23 cellular contexts compared by ENCODE assay signal in genomic region chr21:35831791-35832190, GRCh38.
DNase-seq lines count a peak whose midpoint lies in the region; ATAC-seq and TF ChIP-seq lines count a peak whose summit lies in the region.
"Had no signal": no experiment of that assay in that cellular context is flagged by ENCODE, and none has a peak within 500 bp of the region (broad histone marks: within the 10 kb centered on the region; RNA-seq: fewer than 3 reads in every experiment).

No MANE protein-coding gene starts in this region.

- H3K9me3 ChIP-seq in HEK293 (ENCODE audit: control insufficient read depth, insufficient read depth, low read depth, low read length) (no peaks in the 10 kb centered on the region), aorta (ENCODE audit: control insufficient read depth, low read length) (peaks cover 2% of the 10 kb centered on the region)

- intact Hi-C loops in lower leg skin (cut with DNase I; ENCODE audit: low total_unique reads): no loop called here
- intact Hi-C loops in aorta (cut with DNase I): no loop called here

- no peak for ATAC-seq in aorta (ENCODE audit: low FRiP score)
- ATAC-seq: GM23338, K562, PC-3 had no signal

- no peak for TF ChIP-seq POLR2A in lower leg skin (IDR thresholded peaks at IDR 0.05)

- 81 to 93% methylated on average over 9 of the region's 9 CpGs for WGBS in lower leg skin, 2 donors
- WGBS in aorta, 2 donors: 78 to 85% methylated on average over 9 of the region's 9 CpGs

- H3K36me3 ChIP-seq in HEK293 (ENCODE audit: control insufficient read depth in 2 of 2, insufficient read depth in 1 of 2, low read length in 2 of 2) (no peaks in the 10 kb centered on the region), aorta (ENCODE audit: control insufficient read depth in 1 of 2, insufficient read depth in 2 of 2, low read length in 1 of 2) (no peaks in the 10 kb centered on the region)

- H3K4me3 ChIP-seq in HEK293 (ENCODE audit: low read depth, low read length) (no peak overlapping the region), lower leg skin (ENCODE audit: low read depth, poor library complexity, severe bottlenecking) (no peak overlapping the region), aorta (ENCODE audit: low read length in 2 of 2) (no peak overlapping the region)
- H3K4me3 ChIP-seq: GM23338, K562 had no signal

- POLR2A ChIA-PET in HEK293 (lab: Yijun Ruan, JAX): no interaction called here

- TF ChIP-seq CTCF in HEK293 (tag by site-specific recombination; IDR thresholded peaks at IDR 0.05) (no peak), lower leg skin (IDR thresholded peaks at IDR 0.05) (no peak)

- H3K27ac ChIP-seq in HEK293 (ENCODE audit: extremely low read depth, low read depth, low read length) (no peak overlapping the region), aorta (ENCODE audit: low read depth in 1 of 2, low read length in 2 of 2) (no peak overlapping the region)

- CTCF ChIA-PET in HEK293 (lab: Yijun Ruan, JAX): no interaction called here

- DNase-seq in NCI-H2107 treated with DMSO at 0.1 percent for 48 hours (lab: John Stamatoyannopoulos, UW; ENCODE audit: unreplicated experiment): peak; percentile 91
- DNase-seq in RPMI8226: peak; percentile 9
- peak; percentile 8 for DNase-seq in kidney tubule cell (ENCODE audit: low spot score)
- no peak for DNase-seq in lower leg skin (ENCODE audit: low spot score in 2 of 2)
- DNase-seq in RKO (ENCODE audit: low spot score): no peak
- no peak for DNase-seq in activated T-cell treated with anti-CD3 and anti-CD28 coated beads, Interleukin-2, amount 50 U/mL, for 48 hours
- no peak for DNase-seq in aorta
- DNase-seq: DMS153, H9, HFFc6, Kasumi-1, NCI-H1092 treated with DMSO at 0.1 percent for 48 hours, NCI-H1436, NCI-H187, NCI-H2171 treated with DMSO at 0.1 percent for 48 hours, NCI-H345, NCI-H524 treated with DMSO at 0.1 percent for 48 hours, NCI-H774, PC-3, SHP77 had no signal

- no peaks in the 10 kb centered on the region for H3K4me1 ChIP-seq in HEK293 (ENCODE audit: control insufficient read depth, insufficient read depth, low read length)
- no peaks in the 10 kb centered on the region for H3K4me1 ChIP-seq in aorta (ENCODE audit: control insufficient read depth in 1 of 2, insufficient read depth in 2 of 2, low read length in 2 of 2)

- H3K27me3 ChIP-seq in aorta (ENCODE audit: control insufficient read depth in 1 of 2, insufficient read depth in 2 of 2, low read length in 1 of 2): no peaks in the 10 kb centered on the region

TF ChIP-seq in HEK293, 187 proteins besides CTCF, POLR2A, EP300 and RAD21:
- TF ChIP-seq ZNF302 (tag by site-specific recombination; IDR thresholded peaks at IDR 0.05; ENCODE audit: low read depth) (no peak), SCRT2 (tag by site-specific recombination; IDR thresholded peaks at IDR 0.05) (no peak), EGR2 (tag by site-specific recombination; IDR thresholded peaks at IDR 0.05; ENCODE audit: low read depth) (peak; percentile 54; the same call in 1 of the 2 replicates), SALL2 (tag by site-specific recombination; IDR thresholded peaks at IDR 0.05; ENCODE audit: borderline replicate concordance) (no peak), ZNF37A (tag by site-specific recombination; IDR thresholded peaks at IDR 0.05) (no peak), ZBTB6 (tag by site-specific recombination; IDR thresholded peaks at IDR 0.05) (no peak)

Comparison
In these comparisons a context has a peak if more than half of its experiments do, and no peak if none do; other contexts are left out.
1. DNase-seq: peak in NCI-H2107 treated with DMSO at 0.1 percent for 48 hours (single experiment), RPMI8226 (single experiment) and kidney tubule cell (single experiment); none in lower leg skin (0 of 2), RKO (single experiment), activated T-cell treated with anti-CD3 and anti-CD28 coated beads, Interleukin-2, amount 50 U/mL, for 48 hours (0 of 2) and aorta (0 of 2).